Comparison of ENCODE assay signal across 18 cellular contexts in genomic region chr1:147586412-147586811, GRCh38. TPM values are rescaled to one million over a fixed set of nuclear protein-coding genes. Genes with fewer than 3 reads are reported as not detected.
DNase-seq lines count a peak whose midpoint lies in the region; ATAC-seq, FAIRE-seq and TF ChIP-seq lines count a peak whose summit lies in the region.
"Had no signal": no experiment of that assay in that cellular context is flagged by ENCODE, and none has a peak within 500 bp of the region (broad histone marks: within the 10 kb centered on the region; RNA-seq: fewer than 3 reads in every experiment).

No MANE protein-coding gene starts in this region.

- TF ChIP-seq CTCF in HepG2 (CRISPR knock-in tag; IDR thresholded peaks at IDR 0.05) (no peak), right lobe of liver (IDR thresholded peaks at IDR 0.05) (no peak), epithelial cell of proximal tubule (conservative IDR thresholded peaks at IDR 0.05; ENCODE audit: low read depth, low read length) (no peak), thyroid gland (IDR thresholded peaks at IDR 0.05) (no peak)

- H2AFZ ChIP-seq in HepG2 (ENCODE audit: low read length) = no peak overlapping the region

- H3K4me3 ChIP-seq in HepG2 (replicated peaks in 1 of 3; ENCODE audit: insufficient read depth in 1 of 3, low read depth in 2 of 3, low read length in 3 of 3) (peak overlapping the region in 1 of 3 experiments; percentile 60; a peak in 1 of 6 replicates), right lobe of liver (no peak overlapping the region), epithelial cell of proximal tubule (ENCODE audit: low read depth, low read length) (peak overlapping the region; percentile 31), mesodermal cell (ENCODE audit: extremely low read depth, insufficient read depth, low read length, poor library complexity, severe bottlenecking) (peak overlapping the region; percentile 6), thyroid gland (replicated peaks in 1 of 3) (no peak overlapping the region)
- H3K4me3 ChIP-seq: heart left ventricle, ovary had no signal

- 96% methylated on average over 13 of the region's 13 CpGs for WGBS in HepG2 (ENCODE audit: low lambda C conversion rate)
- WGBS in right lobe of liver (ENCODE audit: insufficient coverage, low coverage, low lambda C conversion rate, missing lambda C conversion rate) = 91% methylated on average over 6 of the region's 13 CpGs
- WGBS in mesodermal cell (ENCODE audit: insufficient coverage in 2 of 2), 2 experiments = 16 to 21% methylated on average over 13 of the region's 13 CpGs
- WGBS in thyroid gland, 2 donors = 79 to 83% methylated on average over 13 of the region's 13 CpGs

- CTCF ChIA-PET in HepG2 (lab: Yijun Ruan, JAX; ENCODE audit: low intra/inter-chr PET ratio, low total read pairs) = no interaction called here

- H3K27ac ChIP-seq in HepG2 (ENCODE audit: extremely low read length, insufficient read depth, low read length) (no peak overlapping the region), right lobe of liver (no peak overlapping the region), mesodermal cell (ENCODE audit: low read depth, low read length, severe bottlenecking) (peak overlapping the region; percentile 20), thyroid gland (peak overlapping the region in 1 of 3 donors; percentile 6)
- H3K27ac ChIP-seq: heart left ventricle, ovary had no signal

- no peak for TF ChIP-seq EP300 in HepG2 (IDR thresholded peaks at IDR 0.05; ENCODE audit: low read depth in 2 of 2, low read length in 2 of 2)
- no peak for TF ChIP-seq EP300 in HepG2 (CRISPR knock-in tag; IDR thresholded peaks at IDR 0.05; ENCODE audit: borderline replicate concordance)

- no peaks in the 10 kb centered on the region for H3K36me3 ChIP-seq in HepG2 (replicated peaks in 1 of 2; ENCODE audit: control insufficient read depth in 1 of 2, insufficient read depth in 2 of 2, low read length in 2 of 2)
- no peaks in the 10 kb centered on the region for H3K36me3 ChIP-seq in right lobe of liver
- no peaks in the 10 kb centered on the region for H3K36me3 ChIP-seq in mesodermal cell (ENCODE audit: control insufficient read depth, insufficient read depth, low read length)
- H3K36me3 ChIP-seq in thyroid gland = no peaks in the 10 kb centered on the region
- H3K36me3 ChIP-seq: heart left ventricle, ovary had no signal

- BruUV-seq in HepG2 (replicated peaks; lab: Mats Ljungman, UMichigan) = no TSS peak

- FAIRE-seq in HepG2 (lab: Jason Lieb, UNC) = no peak
- FAIRE-seq: A204.1, GM12892, keratinocyte had no signal

- no peaks in the 10 kb centered on the region; a peak in 1 of 5 replicates for H3K27me3 ChIP-seq in HepG2 (ENCODE audit: control insufficient read depth in 1 of 2, insufficient read depth in 2 of 2, low read length in 2 of 2)
- H3K27me3 ChIP-seq in right lobe of liver = no peaks in the 10 kb centered on the region
- H3K27me3 ChIP-seq in thyroid gland = no peaks in the 10 kb centered on the region
- H3K27me3 ChIP-seq: ovary had no signal

- in situ Hi-C loops in HepG2 (cut with HindIII; ENCODE audit: extremely low pct_ligation_motif_present, low pct_unique_long_range_greater_than_20kb) = no loop called here

- TF ChIP-seq RAD21 in HepG2 (CRISPR knock-in tag; IDR thresholded peaks at IDR 0.05) = no peak

- no peaks in the 10 kb centered on the region for H3K79me2 ChIP-seq in HepG2 (ENCODE audit: insufficient read depth, low read length)

- peaks cover 39% of the 10 kb centered on the region for H3K4me1 ChIP-seq in HepG2 (ENCODE audit: insufficient read depth, low read length)
- H3K4me1 ChIP-seq in right lobe of liver = peaks cover 0 to 4% (median 0%) of the 10 kb centered on the region in 4 donors
- H3K4me1 ChIP-seq in mesodermal cell (ENCODE audit: control insufficient read depth, insufficient read depth, low read length, poor library complexity, severe bottlenecking) = peaks cover 16% of the 10 kb centered on the region
- peaks cover 14 to 21% of the 10 kb centered on the region in 2 donors for H3K4me1 ChIP-seq in thyroid gland

- H4K20me1 ChIP-seq in HepG2 (ENCODE audit: insufficient read depth, low read length) = no peaks in the 10 kb centered on the region

- peak overlapping the region; percentile 83 for H3K4me2 ChIP-seq in HepG2 (ENCODE audit: low read depth, low read length)

- DNase-seq in HepG2 (ENCODE audit: low spot score) = no peak
- no peak for DNase-seq in right lobe of liver
- DNase-seq in epithelial cell of proximal tubule (ENCODE audit: low read depth) = no peak
- peak; percentile 5 to 17 for DNase-seq in thyroid gland
- no peak for DNase-seq in NOMO-1 treated with DMSO at 0.1 percent for 48 hours (lab: John Stamatoyannopoulos, UW; ENCODE audit: unreplicated experiment)
- no peak for DNase-seq in UCSD-AML1 (lab: John Stamatoyannopoulos, UW; ENCODE audit: unreplicated experiment)
- DNase-seq in SK-N-DZ (ENCODE audit: low spot score) = no peak
- DNase-seq: activated CD4-positive, alpha-beta T cell treated with anti-CD3 and anti-CD28 coated beads for 1 hour; dermis blood vessel endothelial cell; heart left ventricle; NCI-H1436 treated with DMSO at 0.1 percent for 48 hours; ovary; T1000 had no signal

- intact Hi-C loops in HepG2 (cut with micrococcal nuclease; ENCODE audit: unreplicated experiment) = no loop called here
- intact Hi-C loops in right lobe of liver (cut with DNase I) = no loop called here
- intact Hi-C loops in thyroid gland (cut with DNase I) = no loop called here

- H3K9ac ChIP-seq in HepG2 (ENCODE audit: insufficient read depth, low read depth, low read length) = no peak overlapping the region

- TF ChIP-seq POLR2A in HepG2 (IDR thresholded peaks at IDR 0.05; ENCODE audit: insufficient read depth in 1 of 2, low read depth in 2 of 2, low read length in 2 of 2) = no peak
- TF ChIP-seq POLR2A in right lobe of liver (IDR thresholded peaks at IDR 0.05) = no peak
- no peak for TF ChIP-seq POLR2A in thyroid gland (IDR thresholded peaks at IDR 0.05)

- no peak; the same call in 2 of the 3 replicates for ATAC-seq in HepG2
- no peak for ATAC-seq in right lobe of liver
- ATAC-seq: sciatic nerve had no signal

- H3K9me3 ChIP-seq in HepG2 (ENCODE audit: low read length) = no peaks in the 10 kb centered on the region
- H3K9me3 ChIP-seq in right lobe of liver = no peaks in the 10 kb centered on the region
- no peaks in the 10 kb centered on the region for H3K9me3 ChIP-seq in mesodermal cell (ENCODE audit: control insufficient read depth, low read length)
- no peaks in the 10 kb centered on the region for H3K9me3 ChIP-seq in thyroid gland
- H3K9me3 ChIP-seq: heart left ventricle, ovary had no signal

- POLR2A ChIA-PET in HepG2 (lab: Yijun Ruan, JAX) = interaction anchor here (1.0 kb wide), 1 partner anchor 13 kb away, joined by 5 read pairs; no protein-coding TSS in a partner anchor

TF ChIP-seq in HepG2, 621 proteins besides CTCF, POLR2A, EP300 and RAD21 (continues in another document):
- no peak for TF ChIP-seq RNF2 (conservative IDR thresholded peaks at IDR 0.05; ENCODE audit: low read depth)
- no peak for TF ChIP-seq ZNF501 (CRISPR knock-in tag; IDR thresholded peaks at IDR 0.05)
- TF ChIP-seq, protein P1, sequence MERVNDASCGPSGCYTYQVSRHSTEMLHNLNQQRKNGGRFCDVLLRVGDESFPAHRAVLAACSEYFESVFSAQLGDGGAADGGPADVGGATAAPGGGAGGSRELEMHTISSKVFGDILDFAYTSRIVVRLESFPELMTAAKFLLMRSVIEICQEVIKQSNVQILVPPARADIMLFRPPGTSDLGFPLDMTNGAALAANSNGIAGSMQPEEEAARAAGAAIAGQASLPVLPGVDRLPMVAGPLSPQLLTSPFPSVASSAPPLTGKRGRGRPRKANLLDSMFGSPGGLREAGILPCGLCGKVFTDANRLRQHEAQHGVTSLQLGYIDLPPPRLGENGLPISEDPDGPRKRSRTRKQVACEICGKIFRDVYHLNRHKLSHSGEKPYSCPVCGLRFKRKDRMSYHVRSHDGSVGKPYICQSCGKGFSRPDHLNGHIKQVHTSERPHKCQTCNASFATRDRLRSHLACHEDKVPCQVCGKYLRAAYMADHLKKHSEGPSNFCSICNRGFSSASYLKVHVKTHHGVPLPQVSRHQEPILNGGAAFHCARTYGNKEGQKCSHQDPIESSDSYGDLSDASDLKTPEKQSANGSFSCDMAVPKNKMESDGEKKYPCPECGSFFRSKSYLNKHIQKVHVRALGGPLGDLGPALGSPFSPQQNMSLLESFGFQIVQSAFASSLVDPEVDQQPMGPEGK (CRISPR knock-in tag; IDR thresholded peaks at IDR 0.05) = no peak

RNA-seq across cellular contexts. Expression of gene BCL9, which starts 45.1 kb away (rescaled TPM):
- total RNA-seq in HepG2 (2016; rRNA removed; fragmentation: Illumina TruSeq; extraction: Trizol) (3.1 and 4.6 TPM in 2 replicates), right lobe of liver (1 to 10 TPM; 4.2 to 7.4 (median 7.1) TPM), epithelial cell of proximal tubule (14.0 and 21.4 TPM in 2 replicates), thyroid gland (10 to 100 TPM; 13.2 to 32.5 (median 19.8) TPM)
- 1.0 and 2.3 TPM in 2 replicates for total RNA-seq in HepG2 (2016; cell fraction: cytosol; rRNA removed; fragmentation: Illumina TruSeq; extraction: Trizol; ENCODE audit: low read depth)
- 3.6 and 3.8 TPM in 2 replicates for total RNA-seq in HepG2 (2016; cell fraction: insoluble cytoplasmic fraction; rRNA removed; fragmentation: Illumina TruSeq; extraction: Trizol)
- 3.3 and 3.4 TPM in 2 replicates for total RNA-seq in HepG2 (2016; cell fraction: membrane; rRNA removed; fragmentation: Illumina TruSeq; extraction: Trizol)
- total RNA-seq in HepG2 (2016; cell fraction: nucleus; rRNA removed; fragmentation: Illumina TruSeq; extraction: Trizol) = 4.0 and 4.8 TPM in 2 replicates
- polyA plus RNA-seq in HepG2 (2011; rRNA removed) = 2.9 and 3.6 TPM in 2 replicates
- polyA plus RNA-seq in HepG2 (2011; cell fraction: cytosol; rRNA removed) = 2.6 and 3.1 TPM in 2 replicates
- polyA plus RNA-seq in HepG2 (2011; cell fraction: nucleus; rRNA removed) = 4.5 and 4.7 TPM in 2 replicates
- 4.8 and 5.5 TPM in 2 replicates for polyA plus RNA-seq in HepG2 (2012)
- polyA plus RNA-seq in HepG2 (2016; cell fraction: cytosol; fragmentation: Illumina TruSeq; extraction: Trizol; ENCODE audit: low read depth) = 0.62 and 0.75 TPM in 2 replicates
- polyA plus RNA-seq in HepG2 (2016; cell fraction: insoluble cytoplasmic fraction; fragmentation: Illumina TruSeq; extraction: Trizol; ENCODE audit: low read depth) = 5.5 and 7.0 TPM in 2 replicates
- polyA plus RNA-seq in HepG2 (2016; cell fraction: membrane; fragmentation: Illumina TruSeq; extraction: Trizol; ENCODE audit: low read depth) = 2.7 and 2.8 TPM in 2 replicates
- polyA plus RNA-seq in HepG2 (2016; cell fraction: nucleus; fragmentation: Illumina TruSeq; extraction: Trizol; ENCODE audit: insufficient read depth, low read depth) = 7.1 and 10.3 TPM in 2 replicates
- polyA minus RNA-seq in HepG2 (2011; rRNA and poly(A)+ RNA removed; ENCODE audit: low replicate concordance) = 3.3 and 4.9 TPM in 2 replicates
- polyA minus RNA-seq in HepG2 (2011; cell fraction: cytosol; rRNA and poly(A)+ RNA removed) = 3.7 and 3.9 TPM in 2 replicates
- 5.7 and 7.3 TPM in 2 replicates for polyA minus RNA-seq in HepG2 (2011; cell fraction: nucleus; rRNA and poly(A)+ RNA removed)
- polyA plus RNA-seq in mesodermal cell (2013, experiment 1 of 2) = 26.1 TPM
- polyA plus RNA-seq in mesodermal cell (2013, experiment 2 of 2) = 23.1 TPM
- 10.5 and 10.8 TPM in 2 replicates for polyA plus RNA-seq in SK-N-DZ (2014; cell fraction: cytosol; rRNA removed)
- polyA plus RNA-seq in SK-N-DZ (2014; cell fraction: nucleus; rRNA removed) = 6.8 and 16.2 TPM in 2 replicates

Comparison
In these comparisons a context has a peak if more than half of its experiments do, and no peak if none do; other contexts are left out.
1. DNase-seq: peak in thyroid gland (2 of 2); none in HepG2 (single experiment), right lobe of liver (0 of 3), epithelial cell of proximal tubule (single experiment), NOMO-1 treated with DMSO at 0.1 percent for 48 hours (single experiment), UCSD-AML1 (single experiment) and SK-N-DZ (single experiment).
2. H3K4me3 ChIP-seq: peak in epithelial cell of proximal tubule (single experiment) and mesodermal cell (single experiment); none in right lobe of liver (0 of 3) and thyroid gland (0 of 3).